ENCODE assay signal across 1 cellular context in genomic region chr11:10858505-10859360, GRCh38.
A peak's percentile ranks its signal among the peaks of the same experiment; 100 is the strongest.
TF ChIP-seq lines count a peak whose summit lies in the region.

No MANE protein-coding gene starts in this region.

TF ChIP-seq in K562, 482 proteins besides CTCF, POLR2A, EP300 and RAD21 (continued from another document):
- TF ChIP-seq SAFB (IDR thresholded peaks at IDR 0.05; ENCODE audit: borderline replicate concordance, low read depth, low read length): no peak
- TF ChIP-seq ELF2 (CRISPR knock-in tag; IDR thresholded peaks at IDR 0.05): no peak
- no peak for TF ChIP-seq THAP7 (CRISPR knock-in tag; IDR thresholded peaks at IDR 0.05)
- no peak for TF ChIP-seq FUS (optimal IDR thresholded peaks at IDR 0.05; ENCODE audit: low read depth, low read length)
- peak; percentile 3; the same call in 1 of the 2 replicates for TF ChIP-seq RNF2 (IDR thresholded peaks at IDR 0.05)
- TF ChIP-seq BDP1 (IDR thresholded peaks at IDR 0.05; ENCODE audit: insufficient read depth, insufficient read length): no peak
- TF ChIP-seq ZNF764 (CRISPR knock-in tag; IDR thresholded peaks at IDR 0.05; ENCODE audit: low read depth): no peak
- peak; percentile 51; the same call in 1 of the 2 replicates for TF ChIP-seq ZNF232 (CRISPR knock-in tag; IDR thresholded peaks at IDR 0.05)
- 0 out of 2 replicates have a peak, but pooled peaks have one; percentile 15 for TF ChIP-seq GABPB2 (CRISPR knock-in tag; conservative IDR thresholded peaks at IDR 0.05)
- TF ChIP-seq PTBP1 (IDR thresholded peaks at IDR 0.05; ENCODE audit: low read depth, low read length): no peak
- peak; percentile 90; the same call in 1 of the 2 replicates for TF ChIP-seq ZC3H4 (CRISPR knock-in tag; IDR thresholded peaks at IDR 0.05; ENCODE audit: borderline replicate concordance)
- no peak for TF ChIP-seq TAF9B (IDR thresholded peaks at IDR 0.05; ENCODE audit: partially characterized antibody)
- no peak for TF ChIP-seq BRF2 (IDR thresholded peaks at IDR 0.05; ENCODE audit: borderline replicate concordance, insufficient read depth, insufficient read length)
- no peak for TF ChIP-seq CCNT2 (IDR thresholded peaks at IDR 0.05; ENCODE audit: borderline replicate concordance, extremely low read depth, insufficient read length, low read depth, low read length)
- no peak for TF ChIP-seq ZNF431 (CRISPR knock-in tag; IDR thresholded peaks at IDR 0.05)
- TF ChIP-seq RFX1 (IDR thresholded peaks at IDR 0.05): no peak
- no peak for TF ChIP-seq ETV1 (tag; conservative IDR thresholded peaks at IDR 0.05; ENCODE audit: low read depth)
- TF ChIP-seq CTCFL (IDR thresholded peaks at IDR 0.05; ENCODE audit: borderline replicate concordance, insufficient read depth, low read depth, low read length, poor library complexity, severe bottlenecking): no peak
- TF ChIP-seq XRCC4 (IDR thresholded peaks at IDR 0.05; ENCODE audit: extremely low read depth, insufficient read depth, insufficient read length): no peak
- no peak for TF ChIP-seq EGR1 (conservative IDR thresholded peaks at IDR 0.05)
- peak; percentile 27 for TF ChIP-seq HMGN3 (IDR thresholded peaks at IDR 0.05; ENCODE audit: borderline replicate concordance, extremely low read depth, insufficient read length, low read depth, low read length)
- TF ChIP-seq LARP7 (IDR thresholded peaks at IDR 0.05): no peak
- no peak for TF ChIP-seq ATF1 (CRISPR knock-in tag; IDR thresholded peaks at IDR 0.05)
- no peak for TF ChIP-seq ATF1 (tag; IDR thresholded peaks at IDR 0.05)
- TF ChIP-seq HSF4 (CRISPR knock-in tag; IDR thresholded peaks at IDR 0.05; ENCODE audit: borderline replicate concordance): no peak
- no peak for TF ChIP-seq TCF7 (IDR thresholded peaks at IDR 0.05; ENCODE audit: borderline replicate concordance)
- TF ChIP-seq TEAD1 (CRISPR knock-in tag; IDR thresholded peaks at IDR 0.05): 0 out of 4 replicates have a peak, but pooled peaks of 1 of the 2 experiments have one; percentile 6
- no peak for TF ChIP-seq OTX1 (CRISPR knock-in tag; IDR thresholded peaks at IDR 0.05)
- no peak for TF ChIP-seq NR4A1 (CRISPR knock-in tag; IDR thresholded peaks at IDR 0.05)
- TF ChIP-seq NR4A1 (tag; IDR thresholded peaks at IDR 0.05): no peak
- no peak for TF ChIP-seq HCFC1 (IDR thresholded peaks at IDR 0.05; ENCODE audit: low read depth, low read length)
- 0 out of 2 replicates have a peak, but pooled peaks have one; percentile 18 for TF ChIP-seq CBFB (CRISPR knock-in tag; IDR thresholded peaks at IDR 0.05)
- TF ChIP-seq TCFL5 (CRISPR knock-in tag; conservative IDR thresholded peaks at IDR 0.05): no peak
- TF ChIP-seq SRSF7 (optimal IDR thresholded peaks at IDR 0.05; ENCODE audit: low read depth, low read length): no peak
- TF ChIP-seq PPARD (CRISPR knock-in tag; IDR thresholded peaks at IDR 0.05): no peak
- peak; percentile 23; the same call in 1 of the 2 replicates for TF ChIP-seq RB1 (IDR thresholded peaks at IDR 0.05; ENCODE audit: low read depth)
- no peak for TF ChIP-seq ATF4 (CRISPR knock-in tag; IDR thresholded peaks at IDR 0.05)
- no peak for TF ChIP-seq ZNF551 (CRISPR knock-in tag; IDR thresholded peaks at IDR 0.05)
- TF ChIP-seq ZNF518B (CRISPR knock-in tag; IDR thresholded peaks at IDR 0.05): no peak
- no peak for TF ChIP-seq PCBP1 (IDR thresholded peaks at IDR 0.05; ENCODE audit: low read depth, low read length, poor library complexity, severe bottlenecking)
- TF ChIP-seq ZNF830 (CRISPR knock-in tag; IDR thresholded peaks at IDR 0.05): 0 out of 2 replicates have a peak, but pooled peaks have one; percentile 25
- 0 out of 2 replicates have a peak, but pooled peaks have one; percentile 4 for TF ChIP-seq ZNF584 (CRISPR knock-in tag; IDR thresholded peaks at IDR 0.05; ENCODE audit: low read depth)
- peak; percentile 74 to 80; a peak in 3 of 4 replicates for TF ChIP-seq UBTF (IDR thresholded peaks at IDR 0.05; ENCODE audit: borderline replicate concordance in 1 of 2, low read depth in 2 of 2, low read length in 2 of 2)
- TF ChIP-seq HNRNPL (IDR thresholded peaks at IDR 0.05; ENCODE audit: low read depth, low read length): no peak
- TF ChIP-seq ZNF79 (CRISPR knock-in tag; IDR thresholded peaks at IDR 0.05; ENCODE audit: low read depth): no peak
- TF ChIP-seq ZSCAN29 (IDR thresholded peaks at IDR 0.05): no peak
- TF ChIP-seq VEZF1 (CRISPR knock-in tag; IDR thresholded peaks at IDR 0.05): peak; percentile 29; the same call in 1 of the 2 replicates
- 0 out of 2 replicates have a peak, but pooled peaks have one; percentile 58 for TF ChIP-seq ZNF12 (CRISPR knock-in tag; IDR thresholded peaks at IDR 0.05)
- TF ChIP-seq MYNN (IDR thresholded peaks at IDR 0.05): no peak
- TF ChIP-seq MYNN (CRISPR knock-in tag; IDR thresholded peaks at IDR 0.05): no peak
- TF ChIP-seq SMARCC2 (IDR thresholded peaks at IDR 0.05; ENCODE audit: low read depth): no peak
- peak; percentile 15 to 31; a peak in 3 of 4 replicates for TF ChIP-seq MAZ (CRISPR knock-in tag; conservative IDR thresholded peaks at IDR 0.05 in 1 of 2, IDR thresholded peaks at IDR 0.05 in 1 of 2)
TF ChIP-seq in K562: peak in this region for 43.
